Comparison of ENCODE assay signal across 10 cellular contexts in genomic region chr6:169188051-169188863, GRCh38.
DNase-seq lines count a peak whose midpoint lies in the region; ATAC-seq and TF ChIP-seq lines count a peak whose summit lies in the region.
"Had no signal": no experiment of that assay in that cellular context is flagged by ENCODE, and none has a peak within 500 bp of the region (broad histone marks: within the 10 kb centered on the region; RNA-seq: fewer than 3 reads in every experiment).

No MANE protein-coding gene starts in this region.

- no peak for TF ChIP-seq CTCF in astrocyte of the spinal cord (IDR thresholded peaks at IDR 0.05; ENCODE audit: low read depth, low read length)

- H3K4me1 Mint-ChIP-seq in natural killer cell treated with Interleukin-12 subunit alpha and Interleukin-12 subunit beta and Interleukin-15 and Interleukin-18, amount 100 ng/mL, for 72 hours (ENCODE audit: low read depth in 2 of 2) = no peaks in the 10 kb centered on the region

- ATAC-seq in natural killer cell treated with Interleukin-12 subunit alpha and Interleukin-12 subunit beta and Interleukin-15 and Interleukin-18, amount 100 ng/mL, for 72 hours = peak; percentile 30 to 43
- ATAC-seq in HG02884 (IDR thresholded peaks at IDR 0.05; ENCODE audit: unreplicated experiment) = no peak

- H3K36me3 Mint-ChIP-seq in natural killer cell treated with Interleukin-12 subunit alpha and Interleukin-12 subunit beta and Interleukin-15 and Interleukin-18, amount 100 ng/mL, for 72 hours = no peaks in the 10 kb centered on the region
- H3K36me3 Mint-ChIP-seq: type B pancreatic cell had no signal

- H3K27ac Mint-ChIP-seq in natural killer cell treated with Interleukin-12 subunit alpha and Interleukin-12 subunit beta and Interleukin-15 and Interleukin-18, amount 100 ng/mL, for 72 hours = no peak overlapping the region
- H3K27ac Mint-ChIP-seq: type B pancreatic cell had no signal

- H3K9me3 Mint-ChIP-seq in natural killer cell treated with Interleukin-12 subunit alpha and Interleukin-12 subunit beta and Interleukin-15 and Interleukin-18, amount 100 ng/mL, for 72 hours = no peaks in the 10 kb centered on the region
- H3K9me3 Mint-ChIP-seq: type B pancreatic cell had no signal

- no peak overlapping the region for H3K4me3 Mint-ChIP-seq in natural killer cell treated with Interleukin-12 subunit alpha and Interleukin-12 subunit beta and Interleukin-15 and Interleukin-18, amount 100 ng/mL, for 72 hours
- H3K4me3 Mint-ChIP-seq: type B pancreatic cell had no signal

- in situ Hi-C loops in astrocyte of the spinal cord (cut with HindIII; ENCODE audit: low sequenced_read_pairs) = no loop called here

- DNase-seq in EH (ENCODE audit: low read depth) (peak; percentile 89), M059J (ENCODE audit: low read depth) (peak; percentile 96), astrocyte of the spinal cord (ENCODE audit: low read depth, low spot score) (peak; percentile 96), HuH-7.5 (ENCODE audit: low spot score) (no peak), NOMO-1 treated with dmso at 0.1 percent for 144 hours (lab: John Stamatoyannopoulos, UW; ENCODE audit: unreplicated experiment) (no peak), COR-L47 (lab: John Stamatoyannopoulos, UW) (no peak)
- DNase-seq in natural killer cell treated with Interleukin-12 subunit alpha and Interleukin-12 subunit beta and Interleukin-15 and Interleukin-18, amount 100 ng/mL, for 72 hours (ENCODE audit: low spot score) = no peak

- H3K27me3 Mint-ChIP-seq in natural killer cell treated with Interleukin-12 subunit alpha and Interleukin-12 subunit beta and Interleukin-15 and Interleukin-18, amount 100 ng/mL, for 72 hours = peaks cover 4 to 7% of the 10 kb centered on the region in 2 donors

- H3K4me3 ChIP-seq in astrocyte of the spinal cord (ENCODE audit: low read depth, low read length) = no peak overlapping the region
- H3K4me3 ChIP-seq: cardiac muscle cell had no signal

Comparison
In these comparisons a context has a peak if more than half of its experiments do, and no peak if none do; other contexts are left out.
1. DNase-seq: peak in EH (single experiment), M059J (single experiment) and astrocyte of the spinal cord (single experiment); none in natural killer cell treated with Interleukin-12 subunit alpha and Interleukin-12 subunit beta and Interleukin-15 and Interleukin-18, amount 100 ng/mL, for 72 hours (single experiment), HuH-7.5 (single experiment), NOMO-1 treated with dmso at 0.1 percent for 144 hours (single experiment) and COR-L47 (single experiment).